In the genomic region with DNA sequence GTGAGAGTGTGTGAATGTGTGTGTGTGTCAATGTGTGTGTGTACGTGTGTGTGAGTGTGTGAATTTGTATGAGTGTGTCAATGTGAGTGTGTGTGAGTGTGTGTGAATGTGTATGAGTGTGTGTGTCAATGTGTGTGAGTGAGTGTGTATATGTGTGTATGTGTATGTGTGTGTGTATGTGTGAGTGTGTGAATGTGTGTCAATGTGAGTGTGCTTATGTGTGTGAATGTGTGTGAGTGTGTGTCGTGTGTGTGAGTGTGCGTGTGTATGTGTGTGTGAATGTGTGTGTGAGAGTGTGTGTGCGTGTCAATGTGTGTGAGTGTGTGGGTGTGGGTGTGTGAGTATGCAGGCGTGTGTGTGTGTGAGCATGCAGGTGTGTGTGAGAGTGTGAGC, we compare ENCODE assay signal across 1 cellular context.
TF ChIP-seq lines count a peak whose summit lies in the region.

No MANE protein-coding gene starts in this region.

TF ChIP-seq in HepG2, 621 proteins besides CTCF, POLR2A, EP300 and RAD21 (continued from another document):
- TF ChIP-seq, protein P1, sequence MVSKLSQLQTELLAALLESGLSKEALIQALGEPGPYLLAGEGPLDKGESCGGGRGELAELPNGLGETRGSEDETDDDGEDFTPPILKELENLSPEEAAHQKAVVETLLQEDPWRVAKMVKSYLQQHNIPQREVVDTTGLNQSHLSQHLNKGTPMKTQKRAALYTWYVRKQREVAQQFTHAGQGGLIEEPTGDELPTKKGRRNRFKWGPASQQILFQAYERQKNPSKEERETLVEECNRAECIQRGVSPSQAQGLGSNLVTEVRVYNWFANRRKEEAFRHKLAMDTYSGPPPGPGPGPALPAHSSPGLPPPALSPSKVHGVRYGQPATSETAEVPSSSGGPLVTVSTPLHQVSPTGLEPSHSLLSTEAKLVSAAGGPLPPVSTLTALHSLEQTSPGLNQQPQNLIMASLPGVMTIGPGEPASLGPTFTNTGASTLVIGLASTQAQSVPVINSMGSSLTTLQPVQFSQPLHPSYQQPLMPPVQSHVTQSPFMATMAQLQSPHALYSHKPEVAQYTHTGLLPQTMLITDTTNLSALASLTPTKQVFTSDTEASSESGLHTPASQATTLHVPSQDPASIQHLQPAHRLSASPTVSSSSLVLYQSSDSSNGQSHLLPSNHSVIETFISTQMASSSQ (IDR thresholded peaks at IDR 0.05; ENCODE audit: low read depth) = no peak
- TF ChIP-seq, protein P1 (CRISPR knock-in tag; IDR thresholded peaks at IDR 0.05; ENCODE audit: borderline replicate concordance) = no peak
- 0 out of 2 replicates have a peak, but pooled peaks have one; percentile 14 for TF ChIP-seq PLRG1 (conservative IDR thresholded peaks at IDR 0.05)
- 0 out of 2 replicates have a peak, but pooled peaks have one; percentile 29 for TF ChIP-seq ZNF646 (CRISPR knock-in tag; IDR thresholded peaks at IDR 0.05)
- peak; percentile 12; the same call in 1 of the 2 replicates for TF ChIP-seq FOXP1 (IDR thresholded peaks at IDR 0.05)
- no peak for TF ChIP-seq FOXP1 (CRISPR knock-in tag; IDR thresholded peaks at IDR 0.05)
